In the genomic region with DNA sequence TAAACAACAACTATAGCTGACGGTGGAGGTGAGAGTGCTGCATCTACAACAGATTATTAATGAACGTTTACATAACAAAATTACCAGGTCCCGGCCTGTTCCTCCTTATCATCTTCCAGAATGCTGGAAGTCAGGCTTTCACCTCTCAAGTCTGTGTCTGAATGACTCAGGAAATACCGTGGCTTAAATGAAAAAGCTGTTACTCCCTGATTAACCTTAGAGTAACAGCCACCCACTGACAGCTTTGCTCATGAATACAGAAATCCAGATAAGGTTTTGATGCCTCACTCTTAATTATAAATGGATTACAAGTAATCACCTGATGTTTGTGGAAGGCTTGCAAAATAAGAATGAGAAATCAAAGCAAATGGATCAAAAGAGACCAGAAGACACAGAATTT, we compare ENCODE assay signal across 13 cellular contexts.
DNase-seq lines count a peak whose midpoint lies in the region; TF ChIP-seq lines count a peak whose summit lies in the region.
"Had no signal": no experiment of that assay in that cellular context is flagged by ENCODE, and none has a peak within 500 bp of the region (broad histone marks: within the 10 kb centered on the region; RNA-seq: fewer than 3 reads in every experiment).

No MANE protein-coding gene starts in this region.

- peak; percentile 43 for DNase-seq in NCI-H226
- peak; percentile 30 for DNase-seq in WERI-Rb-1
- DNase-seq in iris pigment epithelial cell (ENCODE audit: low read depth), result peak; percentile 0
- DNase-seq in UCSD-AML1 (lab: John Stamatoyannopoulos, UW; ENCODE audit: unreplicated experiment), result no peak
- DNase-seq in NCI-H526 treated with DMSO at 0.1 percent for 48 hours (lab: John Stamatoyannopoulos, UW), result no peak
- no peak for DNase-seq in NCI-H446 (lab: John Stamatoyannopoulos, UW)
- no peak for DNase-seq in lower leg skin (ENCODE audit: low spot score in 2 of 2)
- DNase-seq: CD4-positive, alpha-beta memory T cell; H7; KBM-7; NCI-H1048; NCI-H1694 had no signal

- peaks cover 0 to 68% (median 52%) of the 10 kb centered on the region in 10 experiments; a peak in 16 of 20 replicates for H3K4me1 ChIP-seq in BLaER1 treated with 17β-estradiol and CSF1 and Interleukin-3, amounts not matched to agents 10 nM and 100 nM

- no peak for TF ChIP-seq CTCF in WERI-Rb-1 (IDR thresholded peaks at IDR 0.05; ENCODE audit: low read depth, low read length)
- no peak for TF ChIP-seq CTCF in lower leg skin (IDR thresholded peaks at IDR 0.05)

- H3K4me3 ChIP-seq in BLaER1 treated with 17β-estradiol and CSF1 and Interleukin-3, amounts not matched to agents 10 nM and 100 nM, result no peak overlapping the region
- H3K4me3 ChIP-seq in WERI-Rb-1 (ENCODE audit: low read depth, low read length), result no peak overlapping the region
- no peak overlapping the region for H3K4me3 ChIP-seq in lower leg skin (ENCODE audit: low read depth, poor library complexity, severe bottlenecking)

- H3K4me2 ChIP-seq in BLaER1 treated with 17β-estradiol and CSF1 and Interleukin-3, amounts not matched to agents 10 nM and 100 nM, result peak overlapping the region in 6 of 11 experiments; percentile 30 to 48 (median 32); a peak in 10 of 22 replicates

- peak overlapping the region in 4 of 11 experiments; percentile 7 to 59 (median 30); a peak in 5 of 22 replicates for H3K27ac ChIP-seq in BLaER1 treated with 17β-estradiol and CSF1 and Interleukin-3, amounts not matched to agents 10 nM and 100 nM
- peak overlapping the region; percentile 9; the same call in 1 of the 2 replicates for H3K27ac ChIP-seq in WERI-Rb-1

- WGBS in lower leg skin, 2 donors, result 45 to 46% methylated on average over 4 of the region's 4 CpGs

- peaks cover 0 to 63% (median 40%) of the 10 kb centered on the region in 11 experiments; a peak in 13 of 22 replicates for H3K9me3 ChIP-seq in BLaER1 treated with 17β-estradiol and CSF1 and Interleukin-3, amounts not matched to agents 10 nM and 100 nM (replicated peaks in 1 of 11)
- no peaks in the 10 kb centered on the region for H3K9me3 ChIP-seq in WERI-Rb-1 (ENCODE audit: severe bottlenecking)

- no peaks in the 10 kb centered on the region for H4K20me1 ChIP-seq in BLaER1 treated with 17β-estradiol and CSF1 and Interleukin-3, amounts not matched to agents 10 nM and 100 nM

- peaks cover 0 to 5% (median 0%) of the 10 kb centered on the region in 11 experiments; a peak in 1 of 22 replicates for H3K36me3 ChIP-seq in BLaER1 treated with 17β-estradiol and CSF1 and Interleukin-3, amounts not matched to agents 10 nM and 100 nM
- no peaks in the 10 kb centered on the region for H3K36me3 ChIP-seq in WERI-Rb-1

- intact Hi-C loops in lower leg skin (cut with DNase I; ENCODE audit: low total_unique reads), result no loop called here

- no peak overlapping the region for H3K9ac ChIP-seq in BLaER1 treated with 17β-estradiol and CSF1 and Interleukin-3, amounts not matched to agents 10 nM and 100 nM

- H3K27me3 ChIP-seq in BLaER1 treated with 17β-estradiol and CSF1 and Interleukin-3, amounts not matched to agents 10 nM and 100 nM, result no peaks in the 10 kb centered on the region
- H3K27me3 ChIP-seq in WERI-Rb-1 (ENCODE audit: insufficient read depth, low read depth, severe bottlenecking), result no peaks in the 10 kb centered on the region

- no peak for TF ChIP-seq POLR2A in lower leg skin (IDR thresholded peaks at IDR 0.05)

Comparison
In these comparisons a context has a peak if more than half of its experiments do, and no peak if none do; other contexts are left out.
1. DNase-seq: peak in NCI-H226 (single experiment), WERI-Rb-1 (single experiment) and iris pigment epithelial cell (single experiment); none in UCSD-AML1 (single experiment), NCI-H526 treated with DMSO at 0.1 percent for 48 hours (single experiment), NCI-H446 (0 of 2) and lower leg skin (0 of 2).